In the genomic region with DNA sequence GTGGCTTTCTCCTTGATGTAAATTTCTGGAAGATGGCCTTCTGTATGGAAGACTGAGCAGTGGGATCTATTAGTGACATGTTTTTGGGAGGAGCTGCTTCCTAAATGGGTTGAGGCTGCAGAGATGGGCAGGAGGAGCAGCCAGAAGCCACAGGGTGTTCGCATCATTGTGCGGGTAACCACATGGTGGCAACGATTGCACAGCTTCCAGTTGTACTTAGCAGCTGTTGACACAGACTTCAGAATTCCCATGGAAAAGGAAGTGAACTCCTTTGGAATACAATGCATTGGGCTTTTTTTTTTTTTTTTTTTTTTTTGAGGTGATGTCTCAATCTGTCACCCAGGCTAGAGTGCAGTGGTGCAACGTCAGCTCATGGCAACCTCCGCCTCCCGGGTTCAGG, we compare ENCODE assay signal across 8 cellular contexts.
DNase-seq lines count a peak whose midpoint lies in the region; ATAC-seq, FAIRE-seq and TF ChIP-seq lines count a peak whose summit lies in the region.

No MANE protein-coding gene starts in this region.

- H2AFZ ChIP-seq in GM23248, result no peak overlapping the region

- H3K4me3 ChIP-seq in GM23248 (no peak overlapping the region), pancreas (no peak overlapping the region)

- in situ Hi-C loops in GM23248 (cut with MboI), result no loop called here

- intact Hi-C loops in pancreas (cut with DNase I), result loop anchor here in 1 of 3 donors (5.0 kb wide), 1 partner anchor 296 kb away; a partner anchor contains a TSS

- H3K79me2 ChIP-seq in GM23248 (ENCODE audit: insufficient read depth), result no peaks in the 10 kb centered on the region

- WGBS in GM23248 (ENCODE audit: low coverage in 1 of 2, low lambda C conversion rate in 2 of 2, missing lambda C conversion rate in 2 of 2), 2 experiments, result 60 to 62% methylated on average over 6 of the region's 6 CpGs
- WGBS in pancreas, 2 donors, result 34% methylated on average over 6 of the region's 6 CpGs

- no peaks in the 10 kb centered on the region for H3K27me3 ChIP-seq in GM23248 (replicated peaks; ENCODE audit: insufficient read depth)
- H3K27me3 ChIP-seq in pancreas, result no peaks in the 10 kb centered on the region

- no peak overlapping the region for H3K9ac ChIP-seq in GM23248

- DNase-seq in GM23248, result peak; percentile 64
- DNase-seq in NCI-H345 (lab: John Stamatoyannopoulos, UW), result peak; percentile 53
- DNase-seq in epidermal melanocyte (ENCODE audit: insufficient read length, low spot score), result peak; percentile 24
- DNase-seq in pancreas, result peak in 5 of 6 donors; percentile 56 to 73 (median 60)
- no peak for DNase-seq in central memory CD4-positive, alpha-beta T cell
- no peak for DNase-seq in activated CD4-positive, alpha-beta T cell treated with anti-CD3 and anti-CD28 coated beads for 4 hours

- H3K9me2 ChIP-seq in GM23248 (ENCODE audit: insufficient read depth), result no peaks in the 10 kb centered on the region

- H3K4me2 ChIP-seq in GM23248 (ENCODE audit: unreplicated experiment), result no peak overlapping the region

- peak in 1 of 4 donors; percentile 10 for TF ChIP-seq CTCF in pancreas (IDR thresholded peaks at IDR 0.05)

- FAIRE-seq in pancreas (lab: Jason Lieb, UNC), result no peak

- peaks cover 11% of the 10 kb centered on the region for H3K4me1 ChIP-seq in GM23248 (ENCODE audit: insufficient read depth)
- peaks cover 4 to 21% (median 17%) of the 10 kb centered on the region in 3 donors for H3K4me1 ChIP-seq in pancreas

- H3K36me3 ChIP-seq in GM23248 (ENCODE audit: low read depth) (no peaks in the 10 kb centered on the region), pancreas (no peaks in the 10 kb centered on the region)

- H3F3A ChIP-seq in GM23248 (ENCODE audit: insufficient read depth), result 0 out of 2 replicates have a peak, but pooled peaks cover 12% of the 10 kb centered on the region

- H3K27ac ChIP-seq in GM23248, result no peak overlapping the region
- H3K27ac ChIP-seq in pancreas, result no peak overlapping the region

- ATAC-seq in pancreas (peak; percentile 91 to 96 (median 92)), GM21381 (IDR thresholded peaks at IDR 0.05; ENCODE audit: unreplicated experiment) (no peak), HG02885 (IDR thresholded peaks at IDR 0.05; ENCODE audit: poor library complexity, unreplicated experiment) (no peak)

- no peaks in the 10 kb centered on the region for H4K20me1 ChIP-seq in GM23248 (ENCODE audit: insufficient read depth)

- H3K9me3 ChIP-seq in GM23248 (ENCODE audit: low read depth) (no peaks in the 10 kb centered on the region), pancreas (no peaks in the 10 kb centered on the region)

Comparison
In these comparisons a context has a peak if more than half of its experiments do, and no peak if none do; other contexts are left out.
1. DNase-seq: peak in GM23248 (single experiment), NCI-H345 (single experiment), epidermal melanocyte (single experiment) and pancreas (5 of 6); none in central memory CD4-positive, alpha-beta T cell (single experiment) and activated CD4-positive, alpha-beta T cell treated with anti-CD3 and anti-CD28 coated beads for 4 hours (0 of 2).
2. ATAC-seq: peak in pancreas (4 of 4); none in GM21381 (single experiment) and HG02885 (single experiment).